17 cellular contexts compared by ENCODE assay signal in the genomic region with DNA sequence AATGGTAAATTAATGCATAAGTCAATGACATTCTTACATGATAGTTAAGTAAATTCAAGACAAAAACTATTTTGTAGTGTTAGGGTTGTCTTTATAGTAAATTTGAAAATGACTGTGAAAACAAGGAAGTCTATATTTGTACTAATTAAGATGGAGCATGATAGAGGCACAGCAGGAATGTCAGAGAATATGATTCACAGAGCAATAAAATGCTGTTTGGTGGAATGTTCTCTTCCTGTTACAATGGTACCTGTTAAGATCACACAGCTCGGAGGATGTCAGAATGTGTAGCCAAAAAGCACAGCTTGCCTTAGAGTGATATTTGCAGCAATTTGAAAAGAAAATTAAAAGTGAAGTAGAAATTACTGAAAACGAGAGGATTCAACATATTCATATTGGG.
"Had no signal": no experiment of that assay in that cellular context is flagged by ENCODE, and none has a peak within 500 bp of the region (broad histone marks: within the 10 kb centered on the region; RNA-seq: fewer than 3 reads in every experiment).

No MANE protein-coding gene starts in this region.

- DNase-seq: effector memory CD8-positive, alpha-beta T cell; glutamatergic neuron; immature natural killer cell; left ventricle myocardium inferior; lower lobe of right lung; mesendoderm; naive B cell; occipital lobe; pancreas; right cardiac atrium; small intestine; stimulated activated CD4-positive, alpha-beta T cell treated with anti-CD3 and anti-CD28 coated beads, Interleukin-12 subunit alpha, Interleukin-12 subunit beta, amount 100 ng/mL, for 4 hours; stimulated activated naive CD4-positive, alpha-beta T cell treated with Interleukin-2 at 50 U/mL for 16 hours had no signal

- FAIRE-seq: keratinocyte, pancreas, small intestine had no signal

- H3K27me3 ChIP-seq: esophagus muscularis mucosa, gastroesophageal sphincter, pancreas had no signal

- H3K4me1 ChIP-seq: esophagus muscularis mucosa, gastroesophageal sphincter, left ventricle myocardium inferior, lower lobe of right lung, pancreas had no signal

- ATAC-seq: effector memory CD8-positive, alpha-beta T cell; gastroesophageal sphincter; lower lobe of right lung; pancreas; right cardiac atrium had no signal

- H3K4me3 ChIP-seq: esophagus muscularis mucosa, gastroesophageal sphincter, left ventricle myocardium inferior, lower lobe of right lung, pancreas had no signal

- H3K9me3 ChIP-seq: esophagus muscularis mucosa, gastroesophageal sphincter, lower lobe of right lung, pancreas had no signal

- H3K36me3 ChIP-seq: esophagus muscularis mucosa, gastroesophageal sphincter, left ventricle myocardium inferior, lower lobe of right lung, pancreas had no signal

- H3K27ac ChIP-seq: epithelial cell of prostate, esophagus muscularis mucosa, gastroesophageal sphincter, left ventricle myocardium inferior, lower lobe of right lung, pancreas had no signal
